In the genomic region with DNA sequence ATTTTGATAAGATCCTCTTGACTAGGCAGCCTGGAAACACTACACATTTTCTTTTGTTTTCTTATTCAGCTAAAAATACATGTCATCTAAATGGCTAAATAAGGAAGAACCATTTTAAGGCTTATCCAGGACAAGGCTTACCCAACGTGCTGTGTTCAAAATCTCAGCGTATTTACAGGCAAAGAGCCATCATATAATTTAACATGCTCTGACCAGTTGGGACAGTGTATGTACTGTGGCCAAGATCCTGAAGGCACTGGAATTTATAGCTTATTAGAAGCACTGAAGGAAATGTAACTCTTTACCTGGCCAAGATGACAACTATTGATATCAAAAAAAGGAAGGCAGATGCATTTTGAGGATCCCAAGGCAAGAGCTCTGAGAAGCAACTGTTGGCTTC, we compare ENCODE assay signal across 15 cellular contexts.
"Had no signal": no experiment of that assay in that cellular context is flagged by ENCODE, and none has a peak within 500 bp of the region (broad histone marks: within the 10 kb centered on the region; RNA-seq: fewer than 3 reads in every experiment).

No MANE protein-coding gene starts in this region.

- H3K27ac ChIP-seq: heart left ventricle, neutrophil, right lobe of liver, upper lobe of right lung had no signal

- H3K9me3 ChIP-seq: heart left ventricle, mucosa of descending colon, neutrophil, right lobe of liver, upper lobe of right lung had no signal

- H3K27me3 ChIP-seq: right lobe of liver, upper lobe of right lung had no signal

- H3K36me3 ChIP-seq: heart left ventricle, neutrophil, right lobe of liver, upper lobe of right lung had no signal

- H3K4me1 ChIP-seq: upper lobe of right lung had no signal

- ATAC-seq: esophagus mucosa; heart left ventricle; naive thymus-derived CD8-positive, alpha-beta T cell; right lobe of liver; stimulated activated effector memory CD8-positive, alpha-beta T cell treated with anti-CD3 and anti-CD28 coated beads, Interleukin-12 subunit alpha, Interleukin-12 subunit beta, amount 100 ng/mL, for 72 hours; stimulated activated naive CD8-positive, alpha-beta T cell treated with anti-CD3 and anti-CD28 coated beads, Interleukin-15, Interleukin-2, amounts not matched to agents 100 U/mL and 50 U/mL, for 24 hours; upper lobe of right lung had no signal

- H3K4me3 ChIP-seq: heart left ventricle, mucosa of descending colon, right lobe of liver, upper lobe of right lung had no signal

- DNase-seq: cortex of kidney; effector memory CD4-positive, alpha-beta T cell; heart left ventricle; hippocampal formation; kidney glomerular epithelial cell; mucosa of descending colon; naive thymus-derived CD8-positive, alpha-beta T cell; right lobe of liver; stimulated activated CD4-positive, alpha-beta T cell treated with anti-CD3 and anti-CD28 coated beads, Interleukin-4, amount 100 ng/mL, for 1 hour; stimulated activated CD8-positive, alpha-beta memory T cell treated with anti-CD3 and anti-CD28 coated beads, Interleukin-4, amount 100 ng/mL, for 48 hours; stimulated activated naive CD8-positive, alpha-beta T cell treated with anti-CD3 and anti-CD28 coated beads, Interleukin-15, Interleukin-2, amounts not matched to agents 100 U/mL and 50 U/mL, for 24 hours; upper lobe of right lung had no signal
